Comparison of ENCODE assay signal across 23 cellular contexts in genomic region chr5:172266676-172267092, GRCh38. TPM values are rescaled to one million over a fixed set of nuclear protein-coding genes. Genes with fewer than 3 reads are reported as not detected.
DNase-seq lines count a peak whose midpoint lies in the region; ATAC-seq and TF ChIP-seq lines count a peak whose summit lies in the region.
"Had no signal": no experiment of that assay in that cellular context is flagged by ENCODE, and none has a peak within 500 bp of the region (broad histone marks: within the 10 kb centered on the region; RNA-seq: fewer than 3 reads in every experiment).

No MANE protein-coding gene starts in this region.

- H3K27ac Mint-ChIP-seq in HFFc6 (peak overlapping the region; percentile 62; the same call in 1 of the 2 replicates), endodermal cell (peak overlapping the region; percentile 69)
- H3K27ac Mint-ChIP-seq: activated CD4-positive, alpha-beta T cell treated with anti-CD3 and anti-CD28 coated beads for 36 hours; activated CD8-positive, alpha-beta memory T cell treated with anti-CD3 and anti-CD28 coated beads, Interleukin-2, amount 10 ng/mL, durations not matched to agents 7 days and 5 days; CD8-positive, alpha-beta T cell had no signal

- H3K9me3 ChIP-seq in BLaER1 treated with 17β-estradiol and CSF1 and Interleukin-3, amounts not matched to agents 10 nM and 100 nM (replicated peaks in 1 of 11): peaks cover 0 to 2% (median 0%) of the 10 kb centered on the region in 11 experiments; a peak in 2 of 22 replicates
- H3K9me3 ChIP-seq in endodermal cell (ENCODE audit: control insufficient read depth, low read length) (no peaks in the 10 kb centered on the region), lower lobe of right lung (no peaks in the 10 kb centered on the region), A673 (ENCODE audit: low read depth, low read length, poor library complexity, severe bottlenecking) (no peaks in the 10 kb centered on the region)
- H3K9me3 ChIP-seq: mucosa of descending colon, sigmoid colon, SJCRH30 had no signal

- H3K4me3 Mint-ChIP-seq in HFFc6 (no peak overlapping the region), endodermal cell (no peak overlapping the region)
- H3K4me3 Mint-ChIP-seq: activated CD4-positive, alpha-beta T cell treated with anti-CD3 and anti-CD28 coated beads for 36 hours; activated CD8-positive, alpha-beta memory T cell treated with anti-CD3 and anti-CD28 coated beads, Interleukin-2, amount 10 ng/mL, durations not matched to agents 7 days and 5 days; CD8-positive, alpha-beta T cell had no signal

- H3K9me3 Mint-ChIP-seq in HFFc6 (no peaks in the 10 kb centered on the region), endodermal cell (no peaks in the 10 kb centered on the region)
- H3K9me3 Mint-ChIP-seq: CD8-positive, alpha-beta T cell had no signal

- peaks cover 0 to 52% (median 43%) of the 10 kb centered on the region in 11 experiments; a peak in 21 of 22 replicates for H3K36me3 ChIP-seq in BLaER1 treated with 17β-estradiol and CSF1 and Interleukin-3, amounts not matched to agents 10 nM and 100 nM
- peaks cover 13% of the 10 kb centered on the region for H3K36me3 ChIP-seq in endodermal cell (ENCODE audit: control insufficient read depth, insufficient read depth, low read length)
- H3K36me3 ChIP-seq in lower lobe of right lung: peaks cover 3% of the 10 kb centered on the region
- no peaks in the 10 kb centered on the region for H3K36me3 ChIP-seq in A673 (ENCODE audit: insufficient read depth, low read length, poor library complexity, severe bottlenecking)
- H3K36me3 ChIP-seq: sigmoid colon had no signal

- H3K4me1 ChIP-seq in BLaER1 treated with 17β-estradiol and CSF1 and Interleukin-3, amounts not matched to agents 10 nM and 100 nM: peaks cover 16 to 53% (median 35%) of the 10 kb centered on the region in 10 experiments
- H3K4me1 ChIP-seq in endodermal cell (ENCODE audit: control insufficient read depth, insufficient read depth, low read length): no peaks in the 10 kb centered on the region
- H3K4me1 ChIP-seq in lower lobe of right lung: peaks cover 33% of the 10 kb centered on the region
- H3K4me1 ChIP-seq in A673 (ENCODE audit: insufficient read depth, low read length, poor library complexity, severe bottlenecking): peaks cover 4% of the 10 kb centered on the region
- H3K4me1 ChIP-seq: SJCRH30 had no signal

- peaks cover 32 to 100% (median 95%) of the 10 kb centered on the region in 11 experiments; a peak in 20 of 22 replicates for H4K20me1 ChIP-seq in BLaER1 treated with 17β-estradiol and CSF1 and Interleukin-3, amounts not matched to agents 10 nM and 100 nM

- no peak for DNase-seq in HFFc6
- DNase-seq in endodermal cell: no peak
- DNase-seq in lower lobe of right lung: peak; percentile 56
- DNase-seq in activated T-cell treated with anti-CD3 and anti-CD28 coated beads for 4 hours: no peak
- no peak for DNase-seq in activated CD4-positive, CD25-positive, alpha-beta regulatory T cell treated with anti-CD3 and anti-CD28 coated beads, Interleukin-2, amount 50 U/mL, for 72 hours
- no peak for DNase-seq in A673 (ENCODE audit: low spot score)
- DNase-seq: activated CD4-positive, alpha-beta T cell treated with anti-CD3 and anti-CD28 coated beads for 36 hours; activated CD8-positive, alpha-beta memory T cell treated with anti-CD3 and anti-CD28 coated beads, Interleukin-2, amount 10 ng/mL, durations not matched to agents 7 days and 5 days; CD8-positive, alpha-beta T cell; cerebellar nuclear complex; effector memory CD4-positive, alpha-beta T cell; GOT3; hypothalamus; kidney; mucosa of descending colon; NCI-H2081; NCI-H69; sigmoid colon; SJCRH30; stimulated activated CD4-positive, alpha-beta T cell treated with anti-CD3 and anti-CD28 coated beads, Interleukin-2, amount 100 ng/mL, for 24 hours; T-helper 2 cell had no signal

- H3K4me1 Mint-ChIP-seq in HFFc6 (ENCODE audit: low read depth): peaks cover 40% of the 10 kb centered on the region
- no peaks in the 10 kb centered on the region for H3K4me1 Mint-ChIP-seq in endodermal cell

- no peak overlapping the region for H3K27ac ChIP-seq in BLaER1 treated with 17β-estradiol and CSF1 and Interleukin-3, amounts not matched to agents 10 nM and 100 nM
- peak overlapping the region; percentile 32 for H3K27ac ChIP-seq in endodermal cell (ENCODE audit: low read depth, low read length)
- no peak overlapping the region for H3K27ac ChIP-seq in lower lobe of right lung
- no peak overlapping the region for H3K27ac ChIP-seq in A673 (ENCODE audit: low read depth, low read length, poor library complexity, severe bottlenecking)
- H3K27ac ChIP-seq: SJCRH30 had no signal

- H3K27me3 ChIP-seq in BLaER1 treated with 17β-estradiol and CSF1 and Interleukin-3, amounts not matched to agents 10 nM and 100 nM: no peaks in the 10 kb centered on the region
- H3K27me3 ChIP-seq in endodermal cell (ENCODE audit: control insufficient read depth, insufficient read depth, low read length, poor library complexity, severe bottlenecking) (no peaks in the 10 kb centered on the region), lower lobe of right lung (ENCODE audit: low read depth) (no peaks in the 10 kb centered on the region), A673 (replicated peaks; ENCODE audit: insufficient read depth, low read depth, low read length, poor library complexity) (no peaks in the 10 kb centered on the region)
- H3K27me3 ChIP-seq: sigmoid colon, SJCRH30 had no signal

- H3K9ac ChIP-seq in BLaER1 treated with 17β-estradiol and CSF1 and Interleukin-3, amounts not matched to agents 10 nM and 100 nM: no peak overlapping the region
- H3K9ac ChIP-seq in endodermal cell (ENCODE audit: extremely low read depth, low read length, poor library complexity, severe bottlenecking): no peak overlapping the region

- peak; percentile 77 to 87 for ATAC-seq in lower lobe of right lung
- ATAC-seq in HG03342 (IDR thresholded peaks at IDR 0.05; ENCODE audit: unreplicated experiment): no peak
- ATAC-seq: activated CD4-positive, alpha-beta T cell treated with anti-CD3 and anti-CD28 coated beads for 36 hours; activated CD8-positive, alpha-beta memory T cell treated with anti-CD3 and anti-CD28 coated beads, Interleukin-2, amount 10 ng/mL, durations not matched to agents 7 days and 5 days; CD8-positive, alpha-beta T cell; mucosa of descending colon had no signal

- H3K36me3 Mint-ChIP-seq in HFFc6 (ENCODE audit: low read depth) (no peaks in the 10 kb centered on the region; the same call in 1 of the 2 replicates), endodermal cell (ENCODE audit: low read depth) (peaks cover 23% of the 10 kb centered on the region)

- H3K27me3 Mint-ChIP-seq in HFFc6 (ENCODE audit: insufficient read depth) (no peaks in the 10 kb centered on the region; the same call in 1 of the 2 replicates), endodermal cell (ENCODE audit: insufficient read depth) (no peaks in the 10 kb centered on the region)
- H3K27me3 Mint-ChIP-seq: activated CD4-positive, alpha-beta T cell treated with anti-CD3 and anti-CD28 coated beads for 36 hours; activated CD8-positive, alpha-beta memory T cell treated with anti-CD3 and anti-CD28 coated beads, Interleukin-2, amount 10 ng/mL, durations not matched to agents 7 days and 5 days had no signal

- POLR2A ChIA-PET in A673 (lab: Charles Lee; ENCODE audit: low non-redundant PET): no interaction called here

- intact Hi-C loops in lower lobe of right lung (cut with DNase I): no loop called here
- intact Hi-C loops in A673 (cut with micrococcal nuclease; ENCODE audit: unreplicated experiment): no loop called here

- 93 to 96% methylated on average over 3 to 4 of the region's 4 CpGs for WGBS in endodermal cell (ENCODE audit: insufficient coverage in 1 of 2, insufficient read length in 1 of 2), 2 experiments

- BruUV-seq in A673 (replicated peaks; lab: Mats Ljungman, UMichigan): no TSS peak

- CTCF ChIA-PET in A673 (lab: Charles Lee): no interaction called here

- peak overlapping the region in 6 of 11 experiments; percentile 1 to 37 (median 26); a peak in 8 of 22 replicates for H3K4me2 ChIP-seq in BLaER1 treated with 17β-estradiol and CSF1 and Interleukin-3, amounts not matched to agents 10 nM and 100 nM

- no peak overlapping the region for H3K4me3 ChIP-seq in BLaER1 treated with 17β-estradiol and CSF1 and Interleukin-3, amounts not matched to agents 10 nM and 100 nM
- H3K4me3 ChIP-seq in endodermal cell (ENCODE audit: low read length) (no peak overlapping the region), lower lobe of right lung (no peak overlapping the region), A673 (ENCODE audit: low read depth, low read length, poor library complexity, severe bottlenecking) (no peak overlapping the region)
- H3K4me3 ChIP-seq: mucosa of descending colon, sigmoid colon, SJCRH30 had no signal

- TF ChIP-seq CTCF in HFFc6 (IDR thresholded peaks at IDR 0.05) (no peak), endodermal cell (conservative IDR thresholded peaks at IDR 0.05) (no peak), lower lobe of right lung (IDR thresholded peaks at IDR 0.05) (no peak), A673 (conservative IDR thresholded peaks at IDR 0.05; ENCODE audit: low read depth, low read length) (no peak)

RNA-seq across cellular contexts. Expression of gene UBTD2, which starts 16.9 kb away (rescaled TPM):
- 10 to 100 TPM; 15.2 to 19.5 (median 17.7) TPM for total RNA-seq in HFFc6 (2021; fragmentation: NEBNext Ultra II Directional; extraction: Animal tissue kit (Norgen Biotek cat#: 25700))
- total RNA-seq in endodermal cell (10 to 100 TPM; 30.4 to 30.5 TPM), lower lobe of right lung (15.8 TPM), A673 (2021) (18.3 and 20.0 TPM in 2 replicates)
- 59.9 TPM for polyA plus RNA-seq in endodermal cell (2013, experiment 1 of 2)
- 57.9 TPM for polyA plus RNA-seq in endodermal cell (2013, experiment 2 of 2)
